In the genomic region with DNA sequence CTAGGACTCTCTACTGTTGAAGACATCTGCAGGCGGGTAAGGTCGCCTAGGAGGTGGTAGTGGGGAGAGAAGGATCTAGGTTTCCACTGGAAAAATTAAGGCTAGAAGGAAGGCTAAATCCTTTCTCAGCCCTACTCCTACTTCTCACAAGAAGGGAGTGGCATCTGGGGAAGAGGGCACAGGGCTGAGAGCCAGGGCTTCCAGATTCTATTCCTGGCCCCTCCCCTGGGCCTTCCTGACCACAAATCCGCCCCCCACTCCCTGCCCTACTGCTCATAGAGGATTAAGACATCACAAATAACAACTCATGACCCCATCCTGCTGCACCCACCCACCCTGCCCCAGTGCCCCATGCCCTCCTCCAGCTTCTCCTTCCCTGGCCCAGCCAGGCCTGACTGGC, we compare ENCODE assay signal across 13 cellular contexts. TPM values are rescaled to one million over a fixed set of nuclear protein-coding genes. Genes with fewer than 3 reads are reported as not detected.
DNase-seq lines count a peak whose midpoint lies in the region; ATAC-seq and TF ChIP-seq lines count a peak whose summit lies in the region.
"Had no signal": no experiment of that assay in that cellular context is flagged by ENCODE, and none has a peak within 500 bp of the region (broad histone marks: within the 10 kb centered on the region; RNA-seq: fewer than 3 reads in every experiment).

No MANE protein-coding gene starts in this region.

- H3K9me3 ChIP-seq in heart right ventricle, result no peaks in the 10 kb centered on the region
- H3K9me3 ChIP-seq in muscle layer of colon (ENCODE audit: low read length), result no peaks in the 10 kb centered on the region
- H3K9me3 ChIP-seq: SJSA1 had no signal

- peaks cover 18% of the 10 kb centered on the region for H3K4me1 Mint-ChIP-seq in CD14-positive monocyte

- peaks cover 0 to 25% (median 0%) of the 10 kb centered on the region in 7 donors for H3K27me3 ChIP-seq in heart right ventricle
- no peaks in the 10 kb centered on the region for H3K27me3 ChIP-seq in muscle layer of colon (ENCODE audit: control insufficient read depth in 1 of 2, insufficient read depth in 2 of 2, low read length in 2 of 2)
- H3K27me3 ChIP-seq: SJSA1 had no signal

- peaks cover 3 to 57% (median 34%) of the 10 kb centered on the region in 9 donors for H3K4me1 ChIP-seq in heart right ventricle
- H3K4me1 ChIP-seq in muscle layer of colon (ENCODE audit: insufficient read depth, low read length), result peaks cover 48% of the 10 kb centered on the region

- ATAC-seq in heart right ventricle, result no peak
- ATAC-seq in Right ventricle myocardium superior (ENCODE audit: poor library complexity), result no peak
- ATAC-seq: activated T-cell treated with anti-CD3 and anti-CD28 coated beads, Interleukin-2, amount 50 U/mL, for 72 hours had no signal

- TF ChIP-seq CTCF in heart right ventricle (IDR thresholded peaks at IDR 0.05), result no peak
- no peak for TF ChIP-seq CTCF in coronary artery (IDR thresholded peaks at IDR 0.05)
- TF ChIP-seq CTCF in CD14-positive monocyte (IDR thresholded peaks at IDR 0.05), result no peak

- H3K9me3 Mint-ChIP-seq in CD14-positive monocyte, result peaks cover 0 to 4% (median 0%) of the 10 kb centered on the region in 7 donors
- H3K9me3 Mint-ChIP-seq: activated T-cell treated with anti-CD3 and anti-CD28 coated beads, Interleukin-2, amount 50 U/mL, for 72 hours had no signal

- H3K27me3 Mint-ChIP-seq in CD14-positive monocyte (ENCODE audit: low read depth in 3 of 3), result peaks cover 36 to 48% (median 42%) of the 10 kb centered on the region in 3 donors

- H3K27ac ChIP-seq in heart right ventricle (peak overlapping the region in 8 of 10 donors; percentile 10 to 95 (median 53)), coronary artery (peak overlapping the region; percentile 97), muscle layer of colon (ENCODE audit: low read depth, low read length) (peak overlapping the region; percentile 98)
- H3K27ac ChIP-seq: SJSA1 had no signal

- DNase-seq in heart right ventricle, result no peak
- no peak for DNase-seq in Right ventricle myocardium superior
- no peak for DNase-seq in coronary artery (ENCODE audit: low spot score)
- peak; percentile 79 for DNase-seq in ureter (ENCODE audit: low spot score)
- no peak for DNase-seq in NCI-H2107 (lab: John Stamatoyannopoulos, UW)
- DNase-seq in SKM-1 treated with dmso at 0.1 percent for 144 hours (lab: John Stamatoyannopoulos, UW; ENCODE audit: unreplicated experiment), result no peak
- no peak for DNase-seq in CD14-positive monocyte (ENCODE audit: low spot score)
- DNase-seq: activated T-cell treated with anti-CD3 and anti-CD28 coated beads, Interleukin-2, amount 50 U/mL, for 72 hours; CD4-positive, CD25-positive, alpha-beta regulatory T cell; MM.1S; stimulated activated CD4-positive, alpha-beta T cell treated with anti-CD3 and anti-CD28 coated beads, Interleukin-15, amount 100 ng/mL, for 24 hours had no signal

- no peak overlapping the region for H3K27ac Mint-ChIP-seq in CD14-positive monocyte
- H3K27ac Mint-ChIP-seq: activated T-cell treated with anti-CD3 and anti-CD28 coated beads, Interleukin-2, amount 50 U/mL, for 72 hours; CD4-positive, CD25-positive, alpha-beta regulatory T cell had no signal

- peak overlapping the region in 9 of 10 donors; percentile 65 to 99 (median 87) for H3K4me3 ChIP-seq in heart right ventricle
- peak overlapping the region; percentile 92 for H3K4me3 ChIP-seq in coronary artery
- peak overlapping the region; percentile 37 to 100 for H3K4me3 ChIP-seq in muscle layer of colon (ENCODE audit: low read depth in 1 of 2, low read length in 2 of 2)

- intact Hi-C loops in heart right ventricle (cut with DNase I) (no loop called here), Right ventricle myocardium superior (cut with DNase I) (no loop called here), CD14-positive monocyte (cut with micrococcal nuclease) (no loop called here)

- H3K4me3 Mint-ChIP-seq in CD14-positive monocyte, result no peak overlapping the region
- H3K4me3 Mint-ChIP-seq: CD4-positive, CD25-positive, alpha-beta regulatory T cell had no signal

- peaks cover 0 to 5% of the 10 kb centered on the region in 2 donors for H3K36me3 Mint-ChIP-seq in CD14-positive monocyte
- H3K36me3 Mint-ChIP-seq: CD4-positive, CD25-positive, alpha-beta regulatory T cell had no signal

- H3K36me3 ChIP-seq in heart right ventricle (peaks cover 0 to 26% (median 19%) of the 10 kb centered on the region in 9 donors), muscle layer of colon (ENCODE audit: insufficient read depth, low read length) (peaks cover 23% of the 10 kb centered on the region)

- WGBS in heart right ventricle, 2 donors, result 78 to 88% methylated on average over 3 of the region's 3 CpGs

- H3K9ac ChIP-seq in muscle layer of colon (ENCODE audit: low read length), result peak overlapping the region; percentile 29

RNA-seq across cellular contexts. Expression of gene PHLDA3, which starts 2.5 kb away (rescaled TPM):
- total RNA-seq in heart right ventricle (10 to 100 TPM; 14.4 to 40.0 (median 23.6) TPM), Right ventricle myocardium superior (21.5 TPM), ureter (75.4 TPM)
- polyA plus RNA-seq in heart right ventricle (10 to 100 TPM; 20.8 to 35.6 TPM), CD14-positive monocyte (not detected)

RNA-seq across cellular contexts. Expression of gene CSRP1, which starts 40.4 kb away (rescaled TPM):
- 100 to 1,000 TPM in 1 of 10 donors, 10 to 100 TPM in 9; 48.1 to 103 (median 58.9) TPM for total RNA-seq in heart right ventricle
- polyA plus RNA-seq in heart right ventricle, result 100 to 1,000 TPM in 1 of 2 donors, 10 to 100 TPM in 1; 74.5 to 104 TPM
- total RNA-seq in Right ventricle myocardium superior, result 53.1 TPM
- 545 TPM for total RNA-seq in ureter
- polyA plus RNA-seq in CD14-positive monocyte, result 100 to 1,000 TPM in 1 of 2 donors, 10 to 100 TPM in 1; 98.8 to 111 TPM

RNA-seq across cellular contexts. Expression of gene TNNI1, which starts 45.0 kb away (rescaled TPM):
- total RNA-seq in heart right ventricle (100 to 1,000 TPM in 1 of 10 donors, 10 to 100 TPM in 7, 1 to 10 TPM in 2; 1.2 to 166 (median 26.1) TPM), Right ventricle myocardium superior (4.3 TPM), ureter (0.23 TPM)
- polyA plus RNA-seq in heart right ventricle (10 to 100 TPM; 20.8 to 48.0 TPM), CD14-positive monocyte (not detected)
- total RNA-seq: activated T-cell treated with anti-CD3 and anti-CD28 coated beads, Interleukin-2, amount 50 U/mL, for 72 hours; CD4-positive, CD25-positive, alpha-beta regulatory T cell; SJSA1 had no signal
- polyA plus RNA-seq: CD4-positive, CD25-positive, alpha-beta regulatory T cell had no signal
